Comparison of ENCODE assay signal across 1 cellular context in the genomic region with DNA sequence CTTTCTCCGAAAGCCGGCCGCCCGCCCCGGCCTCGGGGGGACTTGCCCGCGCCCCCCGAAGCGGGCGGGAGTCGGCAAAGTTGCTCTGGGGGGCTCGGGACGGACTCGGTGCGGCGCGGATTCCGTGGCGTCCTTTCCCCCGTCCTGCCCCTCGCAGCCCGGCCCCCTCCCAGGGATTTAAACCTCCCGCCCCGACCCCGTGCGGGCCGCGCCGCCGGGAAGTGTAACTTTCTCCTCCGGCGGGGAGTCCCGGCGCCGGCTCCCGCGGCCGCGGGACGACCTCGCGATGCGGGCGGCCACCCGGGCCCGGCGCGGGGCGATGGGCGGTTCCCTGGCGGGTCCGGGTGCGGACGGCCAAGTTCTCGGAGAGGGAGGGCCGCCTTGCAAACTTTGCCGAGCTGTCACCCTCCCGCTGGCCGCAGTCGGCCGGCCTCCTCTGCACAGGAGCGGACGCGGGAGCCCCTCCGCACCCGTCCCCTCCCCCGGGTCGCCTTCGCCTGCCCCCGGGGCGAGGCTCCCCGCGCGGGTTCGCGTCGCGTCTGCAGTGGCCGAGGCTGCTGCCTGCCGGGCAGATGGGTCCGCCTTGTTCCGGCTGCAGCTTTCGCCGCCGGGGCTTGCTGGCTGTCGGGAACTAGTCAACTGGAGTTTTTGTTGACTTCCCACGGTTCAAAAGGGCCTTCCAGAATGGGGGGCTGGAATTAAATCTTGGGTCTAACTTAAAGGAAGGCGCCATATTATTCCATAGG.
TF ChIP-seq lines count a peak whose summit lies in the region.

No MANE protein-coding gene starts in this region.

TF ChIP-seq in HepG2, 621 proteins besides CTCF, POLR2A, EP300 and RAD21 (continued from another document and continues in another):
- TF ChIP-seq ZNF687 (CRISPR knock-in tag; IDR thresholded peaks at IDR 0.05) (peak; percentile 60), GABPB1 (CRISPR knock-in tag; IDR thresholded peaks at IDR 0.05) (no peak; the same call in 1 of the 2 replicates), PCBP2 (optimal IDR thresholded peaks at IDR 0.05; ENCODE audit: low read depth, low read length, poor library complexity, severe bottlenecking) (no peak), ZNF230 (CRISPR knock-in tag; IDR thresholded peaks at IDR 0.05) (no peak), ZNF441 (CRISPR knock-in tag; IDR thresholded peaks at IDR 0.05; ENCODE audit: borderline replicate concordance) (no peak), POGZ (CRISPR knock-in tag; IDR thresholded peaks at IDR 0.05) (no peak), IRF2 (CRISPR knock-in tag; IDR thresholded peaks at IDR 0.05) (no peak), ZSCAN21 (CRISPR knock-in tag; IDR thresholded peaks at IDR 0.05; ENCODE audit: borderline replicate concordance) (peak; percentile 35; the same call in 1 of the 2 replicates), MIER2 (CRISPR knock-in tag; IDR thresholded peaks at IDR 0.05) (no peak), KDM4B (CRISPR knock-in tag; IDR thresholded peaks at IDR 0.05) (no peak), ZNF232 (CRISPR knock-in tag; IDR thresholded peaks at IDR 0.05; ENCODE audit: borderline replicate concordance) (no peak), ZNF317 (CRISPR knock-in tag; IDR thresholded peaks at IDR 0.05) (no peak), ZNF274 (CRISPR knock-in tag; IDR thresholded peaks at IDR 0.05) (no peak), IKZF1 (IDR thresholded peaks at IDR 0.05) (no peak), KDM3A (CRISPR knock-in tag; IDR thresholded peaks at IDR 0.05; ENCODE audit: low read depth) (no peak), ZFP91 (CRISPR knock-in tag; IDR thresholded peaks at IDR 0.05; ENCODE audit: borderline replicate concordance) (peak; percentile 34; the same call in 1 of the 2 replicates), GMEB1 (CRISPR knock-in tag; IDR thresholded peaks at IDR 0.05; ENCODE audit: borderline replicate concordance) (no peak), RXRB (CRISPR knock-in tag; IDR thresholded peaks at IDR 0.05; ENCODE audit: borderline replicate concordance) (no peak), TARDBP (CRISPR knock-in tag; IDR thresholded peaks at IDR 0.05) (no peak), ZNF333 (CRISPR knock-in tag; IDR thresholded peaks at IDR 0.05; ENCODE audit: borderline replicate concordance) (no peak), MAX (IDR thresholded peaks at IDR 0.05) (peak; percentile 34), RFXANK (CRISPR knock-in tag; IDR thresholded peaks at IDR 0.05) (no peak), ZNF329 (CRISPR knock-in tag; IDR thresholded peaks at IDR 0.05; ENCODE audit: low read depth) (0 out of 2 replicates have a peak, but pooled peaks have one; percentile 28), ZNF296 (CRISPR knock-in tag; conservative IDR thresholded peaks at IDR 0.05) (no peak), TOE1 (CRISPR knock-in tag; IDR thresholded peaks at IDR 0.05) (no peak), SALL1 (CRISPR knock-in tag; IDR thresholded peaks at IDR 0.05) (no peak), KDM1A (CRISPR knock-in tag; IDR thresholded peaks at IDR 0.05) (no peak), ZBTB42 (CRISPR knock-in tag; IDR thresholded peaks at IDR 0.05) (no peak), ZFP37 (CRISPR knock-in tag; IDR thresholded peaks at IDR 0.05; ENCODE audit: borderline replicate concordance) (no peak), TCF12 (IDR thresholded peaks at IDR 0.05) (no peak), TCF12 (CRISPR knock-in tag; IDR thresholded peaks at IDR 0.05) (no peak)
- TF ChIP-seq, protein P1, sequence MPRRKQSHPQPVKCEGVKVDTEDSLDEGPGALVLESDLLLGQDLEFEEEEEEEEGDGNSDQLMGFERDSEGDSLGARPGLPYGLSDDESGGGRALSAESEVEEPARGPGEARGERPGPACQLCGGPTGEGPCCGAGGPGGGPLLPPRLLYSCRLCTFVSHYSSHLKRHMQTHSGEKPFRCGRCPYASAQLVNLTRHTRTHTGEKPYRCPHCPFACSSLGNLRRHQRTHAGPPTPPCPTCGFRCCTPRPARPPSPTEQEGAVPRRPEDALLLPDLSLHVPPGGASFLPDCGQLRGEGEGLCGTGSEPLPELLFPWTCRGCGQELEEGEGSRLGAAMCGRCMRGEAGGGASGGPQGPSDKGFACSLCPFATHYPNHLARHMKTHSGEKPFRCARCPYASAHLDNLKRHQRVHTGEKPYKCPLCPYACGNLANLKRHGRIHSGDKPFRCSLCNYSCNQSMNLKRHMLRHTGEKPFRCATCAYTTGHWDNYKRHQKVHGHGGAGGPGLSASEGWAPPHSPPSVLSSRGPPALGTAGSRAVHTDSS (CRISPR knock-in tag; conservative IDR thresholded peaks at IDR 0.05) = no peak
- TF ChIP-seq, protein P2, sequence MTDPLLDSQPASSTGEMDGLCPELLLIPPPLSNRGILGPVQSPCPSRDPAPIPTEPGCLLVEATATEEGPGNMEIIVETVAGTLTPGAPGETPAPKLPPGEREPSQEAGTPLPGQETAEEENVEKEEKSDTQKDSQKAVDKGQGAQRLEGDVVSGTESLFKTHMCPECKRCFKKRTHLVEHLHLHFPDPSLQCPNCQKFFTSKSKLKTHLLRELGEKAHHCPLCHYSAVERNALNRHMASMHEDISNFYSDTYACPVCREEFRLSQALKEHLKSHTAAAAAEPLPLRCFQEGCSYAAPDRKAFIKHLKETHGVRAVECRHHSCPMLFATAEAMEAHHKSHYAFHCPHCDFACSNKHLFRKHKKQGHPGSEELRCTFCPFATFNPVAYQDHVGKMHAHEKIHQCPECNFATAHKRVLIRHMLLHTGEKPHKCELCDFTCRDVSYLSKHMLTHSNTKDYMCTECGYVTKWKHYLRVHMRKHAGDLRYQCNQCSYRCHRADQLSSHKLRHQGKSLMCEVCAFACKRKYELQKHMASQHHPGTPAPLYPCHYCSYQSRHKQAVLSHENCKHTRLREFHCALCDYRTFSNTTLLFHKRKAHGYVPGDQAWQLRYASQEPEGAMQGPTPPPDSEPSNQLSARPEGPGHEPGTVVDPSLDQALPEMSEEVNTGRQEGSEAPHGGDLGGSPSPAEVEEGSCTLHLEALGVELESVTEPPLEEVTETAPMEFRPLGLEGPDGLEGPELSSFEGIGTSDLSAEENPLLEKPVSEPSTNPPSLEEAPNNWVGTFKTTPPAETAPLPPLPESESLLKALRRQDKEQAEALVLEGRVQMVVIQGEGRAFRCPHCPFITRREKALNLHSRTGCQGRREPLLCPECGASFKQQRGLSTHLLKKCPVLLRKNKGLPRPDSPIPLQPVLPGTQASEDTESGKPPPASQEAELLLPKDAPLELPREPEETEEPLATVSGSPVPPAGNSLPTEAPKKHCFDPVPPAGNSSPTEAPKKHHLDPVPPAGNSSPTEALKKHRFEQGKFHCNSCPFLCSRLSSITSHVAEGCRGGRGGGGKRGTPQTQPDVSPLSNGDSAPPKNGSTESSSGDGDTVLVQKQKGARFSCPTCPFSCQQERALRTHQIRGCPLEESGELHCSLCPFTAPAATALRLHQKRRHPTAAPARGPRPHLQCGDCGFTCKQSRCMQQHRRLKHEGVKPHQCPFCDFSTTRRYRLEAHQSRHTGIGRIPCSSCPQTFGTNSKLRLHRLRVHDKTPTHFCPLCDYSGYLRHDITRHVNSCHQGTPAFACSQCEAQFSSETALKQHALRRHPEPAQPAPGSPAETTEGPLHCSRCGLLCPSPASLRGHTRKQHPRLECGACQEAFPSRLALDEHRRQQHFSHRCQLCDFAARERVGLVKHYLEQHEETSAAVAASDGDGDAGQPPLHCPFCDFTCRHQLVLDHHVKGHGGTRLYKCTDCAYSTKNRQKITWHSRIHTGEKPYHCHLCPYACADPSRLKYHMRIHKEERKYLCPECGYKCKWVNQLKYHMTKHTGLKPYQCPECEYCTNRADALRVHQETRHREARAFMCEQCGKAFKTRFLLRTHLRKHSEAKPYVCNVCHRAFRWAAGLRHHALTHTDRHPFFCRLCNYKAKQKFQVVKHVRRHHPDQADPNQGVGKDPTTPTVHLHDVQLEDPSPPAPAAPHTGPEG (CRISPR knock-in tag; IDR thresholded peaks at IDR 0.05) = peak; percentile 47; the same call in 1 of the 2 replicates
- TF ChIP-seq, protein P3, sequence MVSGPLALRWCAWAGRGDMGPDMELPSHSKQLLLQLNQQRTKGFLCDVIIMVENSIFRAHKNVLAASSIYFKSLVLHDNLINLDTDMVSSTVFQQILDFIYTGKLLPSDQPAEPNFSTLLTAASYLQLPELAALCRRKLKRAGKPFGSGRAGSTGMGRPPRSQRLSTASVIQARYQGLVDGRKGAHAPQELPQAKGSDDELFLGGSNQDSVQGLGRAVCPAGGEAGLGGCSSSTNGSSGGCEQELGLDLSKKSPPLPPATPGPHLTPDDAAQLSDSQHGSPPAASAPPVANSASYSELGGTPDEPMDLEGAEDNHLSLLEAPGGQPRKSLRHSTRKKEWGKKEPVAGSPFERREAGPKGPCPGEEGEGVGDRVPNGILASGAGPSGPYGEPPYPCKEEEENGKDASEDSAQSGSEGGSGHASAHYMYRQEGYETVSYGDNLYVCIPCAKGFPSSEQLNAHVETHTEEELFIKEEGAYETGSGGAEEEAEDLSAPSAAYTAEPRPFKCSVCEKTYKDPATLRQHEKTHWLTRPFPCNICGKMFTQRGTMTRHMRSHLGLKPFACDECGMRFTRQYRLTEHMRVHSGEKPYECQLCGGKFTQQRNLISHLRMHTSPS (CRISPR knock-in tag; IDR thresholded peaks at IDR 0.05; ENCODE audit: low read depth) = no peak
- TF ChIP-seq, protein P4, sequence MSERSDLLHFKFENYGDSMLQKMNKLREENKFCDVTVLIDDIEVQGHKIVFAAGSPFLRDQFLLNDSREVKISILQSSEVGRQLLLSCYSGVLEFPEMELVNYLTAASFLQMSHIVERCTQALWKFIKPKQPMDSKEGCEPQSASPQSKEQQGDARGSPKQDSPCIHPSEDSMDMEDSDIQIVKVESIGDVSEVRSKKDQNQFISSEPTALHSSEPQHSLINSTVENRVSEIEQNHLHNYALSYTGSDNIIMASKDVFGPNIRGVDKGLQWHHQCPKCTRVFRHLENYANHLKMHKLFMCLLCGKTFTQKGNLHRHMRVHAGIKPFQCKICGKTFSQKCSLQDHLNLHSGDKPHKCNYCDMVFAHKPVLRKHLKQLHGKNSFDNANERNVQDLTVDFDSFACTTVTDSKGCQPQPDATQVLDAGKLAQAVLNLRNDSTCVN (CRISPR knock-in tag; IDR thresholded peaks at IDR 0.05; ENCODE audit: borderline replicate concordance) = no peak
- TF ChIP-seq, protein P5, sequence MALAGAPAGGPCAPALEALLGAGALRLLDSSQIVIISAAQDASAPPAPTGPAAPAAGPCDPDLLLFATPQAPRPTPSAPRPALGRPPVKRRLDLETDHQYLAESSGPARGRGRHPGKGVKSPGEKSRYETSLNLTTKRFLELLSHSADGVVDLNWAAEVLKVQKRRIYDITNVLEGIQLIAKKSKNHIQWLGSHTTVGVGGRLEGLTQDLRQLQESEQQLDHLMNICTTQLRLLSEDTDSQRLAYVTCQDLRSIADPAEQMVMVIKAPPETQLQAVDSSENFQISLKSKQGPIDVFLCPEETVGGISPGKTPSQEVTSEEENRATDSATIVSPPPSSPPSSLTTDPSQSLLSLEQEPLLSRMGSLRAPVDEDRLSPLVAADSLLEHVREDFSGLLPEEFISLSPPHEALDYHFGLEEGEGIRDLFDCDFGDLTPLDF (CRISPR knock-in tag; IDR thresholded peaks at IDR 0.05) = no peak
